Comparison of ENCODE assay signal across 16 cellular contexts in genomic region chr10:86078639-86079035, GRCh38.
"Had no signal": no experiment of that assay in that cellular context is flagged by ENCODE, and none has a peak within 500 bp of the region (broad histone marks: within the 10 kb centered on the region; RNA-seq: fewer than 3 reads in every experiment).

No MANE protein-coding gene starts in this region.

- H3K27ac ChIP-seq: colonic mucosa, transverse colon had no signal

- ATAC-seq: activated CD8-positive, alpha-beta T cell treated with anti-CD3 and anti-CD28 coated beads for 36 hours; stimulated activated memory B cell treated with anti-CD40 and anti-IgM and Interleukin-4, amounts not matched to agents 10 μg/mL and 1 μg/mL and 100 μg/mL, for 72 hours; T-helper 17 cell had no signal

- H3K27me3 ChIP-seq: colonic mucosa, transverse colon had no signal

- H3K36me3 ChIP-seq: colonic mucosa, transverse colon had no signal

- DNase-seq: activated CD4-positive, alpha-beta T cell treated with anti-CD3 and anti-CD28 coated beads for 48 hours; activated CD8-positive, alpha-beta memory T cell treated with anti-CD3 and anti-CD28 coated beads, Interleukin-2, amount 50 U/mL, for 4 hours; activated gamma-delta T cell; activated T-cell treated with anti-CD3 and anti-CD28 coated beads, Interleukin-2, amount 50 U/mL, for 72 hours; colonic mucosa; effector CD8-positive, alpha-beta T cell; foreskin fibroblast; immature natural killer cell; mesenchymal stem cell; T-helper 17 cell; transverse colon had no signal

- H3K27ac Mint-ChIP-seq: activated CD8-positive, alpha-beta T cell treated with anti-CD3 and anti-CD28 coated beads for 36 hours; activated naive CD4-positive, alpha-beta T cell treated with anti-CD3 and anti-CD28 coated beads, Interleukin-2, amount 50 U/mL, for 72 hours; activated T-cell treated with anti-CD3 and anti-CD28 coated beads, Interleukin-2, amount 50 U/mL, for 72 hours; immature natural killer cell; nephron; stimulated activated memory B cell treated with anti-CD40 and anti-IgM and Interleukin-4, amounts not matched to agents 10 μg/mL and 1 μg/mL and 100 μg/mL, for 72 hours; T-helper 17 cell; WTC11 had no signal

- H3K9me3 ChIP-seq: colonic mucosa, transverse colon had no signal

- H3K9me3 Mint-ChIP-seq: activated CD8-positive, alpha-beta T cell treated with anti-CD3 and anti-CD28 coated beads for 36 hours; activated naive CD4-positive, alpha-beta T cell treated with anti-CD3 and anti-CD28 coated beads, Interleukin-2, amount 50 U/mL, for 72 hours; immature natural killer cell; nephron had no signal

- H3K4me3 ChIP-seq: colonic mucosa, transverse colon had no signal

- H3K36me3 Mint-ChIP-seq: activated naive CD4-positive, alpha-beta T cell treated with anti-CD3 and anti-CD28 coated beads, Interleukin-2, amount 50 U/mL, for 72 hours; immature natural killer cell; stimulated activated memory B cell treated with anti-CD40 and anti-IgM and Interleukin-4, amounts not matched to agents 10 μg/mL and 1 μg/mL and 100 μg/mL, for 72 hours; WTC11 had no signal

- H3K4me1 Mint-ChIP-seq: immature natural killer cell; stimulated activated memory B cell treated with anti-CD40 and anti-IgM and Interleukin-4, amounts not matched to agents 10 μg/mL and 1 μg/mL and 100 μg/mL, for 72 hours; T-helper 17 cell had no signal

- H3K4me1 ChIP-seq: colonic mucosa, transverse colon had no signal

- H3K4me3 Mint-ChIP-seq: activated CD8-positive, alpha-beta T cell treated with anti-CD3 and anti-CD28 coated beads for 36 hours; activated T-cell treated with anti-CD3 and anti-CD28 coated beads, Interleukin-2, amount 50 U/mL, for 72 hours; immature natural killer cell; nephron; stimulated activated memory B cell treated with anti-CD40 and anti-IgM and Interleukin-4, amounts not matched to agents 10 μg/mL and 1 μg/mL and 100 μg/mL, for 72 hours; T-helper 17 cell; WTC11 had no signal
